In the genomic region with DNA sequence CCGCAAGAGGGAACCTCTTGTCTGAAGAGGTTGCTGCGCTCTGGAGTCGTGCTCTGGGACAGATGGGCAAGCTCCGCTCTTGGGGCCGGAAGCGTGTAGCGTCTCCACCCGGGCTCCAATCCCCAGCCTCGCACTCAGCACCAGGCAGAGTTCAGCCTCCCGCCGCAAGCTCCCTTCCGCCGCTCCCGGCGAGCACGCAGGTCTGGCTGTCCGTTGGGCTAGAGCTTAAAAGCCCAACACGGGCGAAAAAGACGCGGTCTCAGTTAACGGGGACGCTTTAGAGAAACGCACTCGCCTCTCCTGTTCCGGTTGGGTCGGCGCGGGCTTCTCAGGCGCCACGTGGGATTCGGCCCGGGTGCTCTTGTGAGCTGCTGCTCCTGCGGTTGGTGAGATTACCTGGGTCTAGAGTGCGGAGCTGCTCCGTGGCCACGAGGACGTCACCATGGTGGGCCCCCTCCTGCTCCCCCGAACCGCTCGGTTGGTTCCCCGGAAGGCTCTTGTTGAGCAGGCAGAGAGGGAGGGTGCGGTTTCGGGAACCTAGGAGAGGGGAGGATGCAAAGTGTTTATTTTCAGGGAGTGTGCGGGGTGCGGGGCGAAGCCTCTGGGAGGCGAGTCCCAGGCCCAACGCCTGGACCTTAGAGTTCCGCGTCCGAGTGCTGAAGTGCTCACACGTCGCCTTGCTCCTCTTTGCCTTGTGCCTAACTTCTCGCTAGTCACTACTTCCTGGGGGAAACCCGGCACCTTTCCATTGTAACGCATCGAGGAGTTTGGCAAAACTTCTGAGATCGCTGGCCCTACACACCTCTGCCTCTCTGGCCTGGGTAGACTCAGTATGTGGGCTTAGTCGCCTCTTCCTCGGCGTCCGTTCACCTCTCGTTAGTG, we compare ENCODE assay signal across 1 cellular context.
TF ChIP-seq lines count a peak whose summit lies in the region.

A gene (plus strand): TSS at position 331 of the 882 bp plus-strand sequence. CDS start 112 bp downstream, at position 443.

TF ChIP-seq in HepG2, 621 proteins besides CTCF, POLR2A, EP300 and RAD21 (continued from another document and continues in another):
- 0 out of 2 replicates have a peak, but pooled peaks have one; percentile 25 for TF ChIP-seq HOXD1 (CRISPR knock-in tag; IDR thresholded peaks at IDR 0.05)
- TF ChIP-seq, protein P1, sequence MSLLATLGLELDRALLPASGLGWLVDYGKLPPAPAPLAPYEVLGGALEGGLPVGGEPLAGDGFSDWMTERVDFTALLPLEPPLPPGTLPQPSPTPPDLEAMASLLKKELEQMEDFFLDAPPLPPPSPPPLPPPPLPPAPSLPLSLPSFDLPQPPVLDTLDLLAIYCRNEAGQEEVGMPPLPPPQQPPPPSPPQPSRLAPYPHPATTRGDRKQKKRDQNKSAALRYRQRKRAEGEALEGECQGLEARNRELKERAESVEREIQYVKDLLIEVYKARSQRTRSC (CRISPR knock-in tag; IDR thresholded peaks at IDR 0.05; ENCODE audit: low read depth): no peak
- TF ChIP-seq ZNF326 (CRISPR knock-in tag; IDR thresholded peaks at IDR 0.05; ENCODE audit: borderline replicate concordance): no peak
- TF ChIP-seq MAF1 (CRISPR knock-in tag; IDR thresholded peaks at IDR 0.05; ENCODE audit: borderline replicate concordance): peak; percentile 29; the same call in 1 of the 2 replicates
- TF ChIP-seq, protein P2, sequence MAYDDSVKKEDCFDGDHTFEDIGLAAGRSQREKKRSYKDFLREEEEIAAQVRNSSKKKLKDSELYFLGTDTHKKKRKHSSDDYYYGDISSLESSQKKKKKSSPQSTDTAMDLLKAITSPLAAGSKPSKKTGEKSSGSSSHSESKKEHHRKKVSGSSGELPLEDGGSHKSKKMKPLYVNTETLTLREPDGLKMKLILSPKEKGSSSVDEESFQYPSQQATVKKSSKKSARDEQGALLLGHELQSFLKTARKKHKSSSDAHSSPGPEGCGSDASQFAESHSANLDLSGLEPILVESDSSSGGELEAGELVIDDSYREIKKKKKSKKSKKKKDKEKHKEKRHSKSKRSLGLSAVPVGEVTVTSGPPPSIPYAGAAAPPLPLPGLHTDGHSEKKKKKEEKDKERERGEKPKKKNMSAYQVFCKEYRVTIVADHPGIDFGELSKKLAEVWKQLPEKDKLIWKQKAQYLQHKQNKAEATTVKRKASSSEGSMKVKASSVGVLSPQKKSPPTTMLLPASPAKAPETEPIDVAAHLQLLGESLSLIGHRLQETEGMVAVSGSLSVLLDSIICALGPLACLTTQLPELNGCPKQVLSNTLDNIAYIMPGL (CRISPR knock-in tag; IDR thresholded peaks at IDR 0.05; ENCODE audit: borderline replicate concordance in 1 of 2, low read depth in 1 of 2): peak; percentile 93 to 97
- TF ChIP-seq, protein P3, sequence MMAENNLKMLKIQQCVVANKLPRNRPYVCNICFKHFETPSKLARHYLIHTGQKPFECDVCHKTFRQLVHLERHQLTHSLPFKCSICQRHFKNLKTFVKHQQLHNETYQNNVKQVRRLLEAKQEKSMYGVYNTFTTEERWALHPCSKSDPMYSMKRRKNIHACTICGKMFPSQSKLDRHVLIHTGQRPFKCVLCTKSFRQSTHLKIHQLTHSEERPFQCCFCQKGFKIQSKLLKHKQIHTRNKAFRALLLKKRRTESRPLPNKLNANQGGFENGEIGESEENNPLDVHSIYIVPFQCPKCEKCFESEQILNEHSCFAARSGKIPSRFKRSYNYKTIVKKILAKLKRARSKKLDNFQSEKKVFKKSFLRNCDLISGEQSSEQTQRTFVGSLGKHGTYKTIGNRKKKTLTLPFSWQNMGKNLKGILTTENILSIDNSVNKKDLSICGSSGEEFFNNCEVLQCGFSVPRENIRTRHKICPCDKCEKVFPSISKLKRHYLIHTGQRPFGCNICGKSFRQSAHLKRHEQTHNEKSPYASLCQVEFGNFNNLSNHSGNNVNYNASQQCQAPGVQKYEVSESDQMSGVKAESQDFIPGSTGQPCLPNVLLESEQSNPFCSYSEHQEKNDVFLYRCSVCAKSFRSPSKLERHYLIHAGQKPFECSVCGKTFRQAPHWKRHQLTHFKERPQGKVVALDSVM (CRISPR knock-in tag; IDR thresholded peaks at IDR 0.05): peak; percentile 87
- peak; percentile 95 for TF ChIP-seq ASH2L (IDR thresholded peaks at IDR 0.05; ENCODE audit: insufficient read length, low read depth, low read length)
- TF ChIP-seq BHLHE40 (IDR thresholded peaks at IDR 0.05; ENCODE audit: low read length): no peak; the same call in 1 of the 2 replicates
- peak; percentile 96 for TF ChIP-seq SMAD3 (CRISPR knock-in tag; IDR thresholded peaks at IDR 0.05)
- TF ChIP-seq SRSF4 (IDR thresholded peaks at IDR 0.05; ENCODE audit: low read depth, low read length, poor library complexity, severe bottlenecking): no peak
- peak; percentile 97 for TF ChIP-seq IRF2 (CRISPR knock-in tag; IDR thresholded peaks at IDR 0.05)
- TF ChIP-seq ZNF570 (CRISPR knock-in tag; IDR thresholded peaks at IDR 0.05; ENCODE audit: borderline replicate concordance): peak; percentile 90; the same call in 1 of the 2 replicates
- no peak for TF ChIP-seq SOX13 (IDR thresholded peaks at IDR 0.05)
- TF ChIP-seq SOX13 (CRISPR knock-in tag; conservative IDR thresholded peaks at IDR 0.05 in 1 of 2, IDR thresholded peaks at IDR 0.05 in 1 of 2): peak in 1 of 2 experiments; percentile 69; a peak in 2 of 4 replicates
- TF ChIP-seq, protein P4, sequence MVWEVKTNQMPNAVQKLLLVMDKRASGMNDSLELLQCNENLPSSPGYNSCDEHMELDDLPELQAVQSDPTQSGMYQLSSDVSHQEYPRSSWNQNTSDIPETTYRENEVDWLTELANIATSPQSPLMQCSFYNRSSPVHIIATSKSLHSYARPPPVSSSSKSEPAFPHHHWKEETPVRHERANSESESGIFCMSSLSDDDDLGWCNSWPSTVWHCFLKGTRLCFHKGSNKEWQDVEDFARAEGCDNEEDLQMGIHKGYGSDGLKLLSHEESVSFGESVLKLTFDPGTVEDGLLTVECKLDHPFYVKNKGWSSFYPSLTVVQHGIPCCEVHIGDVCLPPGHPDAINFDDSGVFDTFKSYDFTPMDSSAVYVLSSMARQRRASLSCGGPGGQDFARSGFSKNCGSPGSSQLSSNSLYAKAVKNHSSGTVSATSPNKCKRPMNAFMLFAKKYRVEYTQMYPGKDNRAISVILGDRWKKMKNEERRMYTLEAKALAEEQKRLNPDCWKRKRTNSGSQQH (CRISPR knock-in tag; IDR thresholded peaks at IDR 0.05; ENCODE audit: low read depth): peak; percentile 96
- peak; percentile 87; the same call in 1 of the 2 replicates for TF ChIP-seq TOE1 (CRISPR knock-in tag; IDR thresholded peaks at IDR 0.05)
- TF ChIP-seq, protein P5, sequence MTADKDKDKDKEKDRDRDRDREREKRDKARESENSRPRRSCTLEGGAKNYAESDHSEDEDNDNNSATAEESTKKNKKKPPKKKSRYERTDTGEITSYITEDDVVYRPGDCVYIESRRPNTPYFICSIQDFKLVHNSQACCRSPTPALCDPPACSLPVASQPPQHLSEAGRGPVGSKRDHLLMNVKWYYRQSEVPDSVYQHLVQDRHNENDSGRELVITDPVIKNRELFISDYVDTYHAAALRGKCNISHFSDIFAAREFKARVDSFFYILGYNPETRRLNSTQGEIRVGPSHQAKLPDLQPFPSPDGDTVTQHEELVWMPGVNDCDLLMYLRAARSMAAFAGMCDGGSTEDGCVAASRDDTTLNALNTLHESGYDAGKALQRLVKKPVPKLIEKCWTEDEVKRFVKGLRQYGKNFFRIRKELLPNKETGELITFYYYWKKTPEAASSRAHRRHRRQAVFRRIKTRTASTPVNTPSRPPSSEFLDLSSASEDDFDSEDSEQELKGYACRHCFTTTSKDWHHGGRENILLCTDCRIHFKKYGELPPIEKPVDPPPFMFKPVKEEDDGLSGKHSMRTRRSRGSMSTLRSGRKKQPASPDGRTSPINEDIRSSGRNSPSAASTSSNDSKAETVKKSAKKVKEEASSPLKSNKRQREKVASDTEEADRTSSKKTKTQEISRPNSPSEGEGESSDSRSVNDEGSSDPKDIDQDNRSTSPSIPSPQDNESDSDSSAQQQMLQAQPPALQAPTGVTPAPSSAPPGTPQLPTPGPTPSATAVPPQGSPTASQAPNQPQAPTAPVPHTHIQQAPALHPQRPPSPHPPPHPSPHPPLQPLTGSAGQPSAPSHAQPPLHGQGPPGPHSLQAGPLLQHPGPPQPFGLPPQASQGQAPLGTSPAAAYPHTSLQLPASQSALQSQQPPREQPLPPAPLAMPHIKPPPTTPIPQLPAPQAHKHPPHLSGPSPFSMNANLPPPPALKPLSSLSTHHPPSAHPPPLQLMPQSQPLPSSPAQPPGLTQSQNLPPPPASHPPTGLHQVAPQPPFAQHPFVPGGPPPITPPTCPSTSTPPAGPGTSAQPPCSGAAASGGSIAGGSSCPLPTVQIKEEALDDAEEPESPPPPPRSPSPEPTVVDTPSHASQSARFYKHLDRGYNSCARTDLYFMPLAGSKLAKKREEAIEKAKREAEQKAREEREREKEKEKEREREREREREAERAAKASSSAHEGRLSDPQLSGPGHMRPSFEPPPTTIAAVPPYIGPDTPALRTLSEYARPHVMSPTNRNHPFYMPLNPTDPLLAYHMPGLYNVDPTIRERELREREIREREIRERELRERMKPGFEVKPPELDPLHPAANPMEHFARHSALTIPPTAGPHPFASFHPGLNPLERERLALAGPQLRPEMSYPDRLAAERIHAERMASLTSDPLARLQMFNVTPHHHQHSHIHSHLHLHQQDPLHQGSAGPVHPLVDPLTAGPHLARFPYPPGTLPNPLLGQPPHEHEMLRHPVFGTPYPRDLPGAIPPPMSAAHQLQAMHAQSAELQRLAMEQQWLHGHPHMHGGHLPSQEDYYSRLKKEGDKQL (CRISPR knock-in tag; IDR thresholded peaks at IDR 0.05; ENCODE audit: low read depth): peak; percentile 42; the same call in 1 of the 2 replicates
- TF ChIP-seq HNRNPH1 (optimal IDR thresholded peaks at IDR 0.05; ENCODE audit: low read depth, low read length): no peak
- 0 out of 2 replicates have a peak, but pooled peaks have one; percentile 53 for TF ChIP-seq ZNF256 (CRISPR knock-in tag; conservative IDR thresholded peaks at IDR 0.05)
- TF ChIP-seq, protein P6, sequence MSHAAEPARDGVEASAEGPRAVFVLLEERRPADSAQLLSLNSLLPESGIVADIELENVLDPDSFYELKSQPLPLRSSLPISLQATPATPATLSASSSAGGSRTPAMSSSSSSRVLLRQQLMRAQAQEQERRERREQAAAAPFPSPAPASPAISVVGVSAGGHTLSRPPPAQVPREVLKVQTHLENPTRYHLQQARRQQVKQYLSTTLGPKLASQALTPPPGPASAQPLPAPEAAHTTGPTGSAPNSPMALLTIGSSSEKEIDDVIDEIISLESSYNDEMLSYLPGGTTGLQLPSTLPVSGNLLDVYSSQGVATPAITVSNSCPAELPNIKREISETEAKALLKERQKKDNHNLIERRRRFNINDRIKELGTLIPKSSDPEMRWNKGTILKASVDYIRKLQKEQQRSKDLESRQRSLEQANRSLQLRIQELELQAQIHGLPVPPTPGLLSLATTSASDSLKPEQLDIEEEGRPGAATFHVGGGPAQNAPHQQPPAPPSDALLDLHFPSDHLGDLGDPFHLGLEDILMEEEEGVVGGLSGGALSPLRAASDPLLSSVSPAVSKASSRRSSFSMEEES (CRISPR knock-in tag; IDR thresholded peaks at IDR 0.05): peak; percentile 81; the same call in 1 of the 2 replicates
- no peak for TF ChIP-seq CAMTA2 (CRISPR knock-in tag; IDR thresholded peaks at IDR 0.05; ENCODE audit: borderline replicate concordance)
- peak; percentile 83 for TF ChIP-seq ZNF776 (CRISPR knock-in tag; IDR thresholded peaks at IDR 0.05)
- TF ChIP-seq ZIK1 (CRISPR knock-in tag; IDR thresholded peaks at IDR 0.05; ENCODE audit: borderline replicate concordance, low read depth): peak; percentile 72; the same call in 1 of the 2 replicates
- TF ChIP-seq BRD4 (CRISPR knock-in tag; IDR thresholded peaks at IDR 0.05): peak; percentile 76
- peak; percentile 98 for TF ChIP-seq ZNF772 (CRISPR knock-in tag; IDR thresholded peaks at IDR 0.05)
- TF ChIP-seq, protein P7, sequence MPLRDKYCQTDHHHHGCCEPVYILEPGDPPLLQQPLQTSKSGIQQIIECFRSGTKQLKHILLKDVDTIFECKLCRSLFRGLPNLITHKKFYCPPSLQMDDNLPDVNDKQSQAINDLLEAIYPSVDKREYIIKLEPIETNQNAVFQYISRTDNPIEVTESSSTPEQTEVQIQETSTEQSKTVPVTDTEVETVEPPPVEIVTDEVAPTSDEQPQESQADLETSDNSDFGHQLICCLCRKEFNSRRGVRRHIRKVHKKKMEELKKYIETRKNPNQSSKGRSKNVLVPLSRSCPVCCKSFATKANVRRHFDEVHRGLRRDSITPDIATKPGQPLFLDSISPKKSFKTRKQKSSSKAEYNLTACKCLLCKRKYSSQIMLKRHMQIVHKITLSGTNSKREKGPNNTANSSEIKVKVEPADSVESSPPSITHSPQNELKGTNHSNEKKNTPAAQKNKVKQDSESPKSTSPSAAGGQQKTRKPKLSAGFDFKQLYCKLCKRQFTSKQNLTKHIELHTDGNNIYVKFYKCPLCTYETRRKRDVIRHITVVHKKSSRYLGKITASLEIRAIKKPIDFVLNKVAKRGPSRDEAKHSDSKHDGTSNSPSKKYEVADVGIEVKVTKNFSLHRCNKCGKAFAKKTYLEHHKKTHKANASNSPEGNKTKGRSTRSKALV (CRISPR knock-in tag; IDR thresholded peaks at IDR 0.05): peak; percentile 55; the same call in 1 of the 2 replicates
- TF ChIP-seq, protein P8, sequence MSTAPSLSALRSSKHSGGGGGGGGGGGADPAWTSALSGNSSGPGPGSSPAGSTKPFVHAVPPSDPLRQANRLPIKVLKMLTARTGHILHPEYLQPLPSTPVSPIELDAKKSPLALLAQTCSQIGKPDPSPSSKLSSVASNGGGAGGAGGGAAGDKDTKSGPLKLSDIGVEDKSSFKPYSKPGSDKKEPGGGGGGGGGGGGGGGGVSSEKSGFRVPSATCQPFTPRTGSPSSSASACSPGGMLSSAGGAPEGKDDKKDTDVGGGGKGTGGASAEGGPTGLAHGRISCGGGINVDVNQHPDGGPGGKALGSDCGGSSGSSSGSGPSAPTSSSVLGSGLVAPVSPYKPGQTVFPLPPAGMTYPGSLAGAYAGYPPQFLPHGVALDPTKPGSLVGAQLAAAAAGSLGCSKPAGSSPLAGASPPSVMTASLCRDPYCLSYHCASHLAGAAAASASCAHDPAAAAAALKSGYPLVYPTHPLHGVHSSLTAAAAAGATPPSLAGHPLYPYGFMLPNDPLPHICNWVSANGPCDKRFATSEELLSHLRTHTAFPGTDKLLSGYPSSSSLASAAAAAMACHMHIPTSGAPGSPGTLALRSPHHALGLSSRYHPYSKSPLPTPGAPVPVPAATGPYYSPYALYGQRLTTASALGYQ (CRISPR knock-in tag; IDR thresholded peaks at IDR 0.05): peak; percentile 56
- TF ChIP-seq JUND (CRISPR knock-in tag; IDR thresholded peaks at IDR 0.05): peak; percentile 64; the same call in 1 of the 2 replicates
- TF ChIP-seq KMT2A (CRISPR knock-in tag; IDR thresholded peaks at IDR 0.05): peak; percentile 98
- TF ChIP-seq ZNF660 (CRISPR knock-in tag; IDR thresholded peaks at IDR 0.05; ENCODE audit: borderline replicate concordance, low read depth): no peak; the same call in 1 of the 2 replicates
- peak; percentile 57; the same call in 1 of the 2 replicates for TF ChIP-seq SIN3B (IDR thresholded peaks at IDR 0.05; ENCODE audit: low read length)
- TF ChIP-seq, protein P9, sequence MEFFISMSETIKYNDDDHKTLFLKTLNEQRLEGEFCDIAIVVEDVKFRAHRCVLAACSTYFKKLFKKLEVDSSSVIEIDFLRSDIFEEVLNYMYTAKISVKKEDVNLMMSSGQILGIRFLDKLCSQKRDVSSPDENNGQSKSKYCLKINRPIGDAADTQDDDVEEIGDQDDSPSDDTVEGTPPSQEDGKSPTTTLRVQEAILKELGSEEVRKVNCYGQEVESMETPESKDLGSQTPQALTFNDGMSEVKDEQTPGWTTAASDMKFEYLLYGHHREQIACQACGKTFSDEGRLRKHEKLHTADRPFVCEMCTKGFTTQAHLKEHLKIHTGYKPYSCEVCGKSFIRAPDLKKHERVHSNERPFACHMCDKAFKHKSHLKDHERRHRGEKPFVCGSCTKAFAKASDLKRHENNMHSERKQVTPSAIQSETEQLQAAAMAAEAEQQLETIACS (CRISPR knock-in tag; IDR thresholded peaks at IDR 0.05): 0 out of 2 replicates have a peak, but pooled peaks have one; percentile 24
- no peak for TF ChIP-seq ZNF549 (CRISPR knock-in tag; IDR thresholded peaks at IDR 0.05)
- TF ChIP-seq ZMYM4 (CRISPR knock-in tag; IDR thresholded peaks at IDR 0.05): peak; percentile 100
